1 cellular context compared by ENCODE assay signal in genomic region chr5:149376711-149377447, GRCh38.
TF ChIP-seq lines count a peak whose summit lies in the region.

No MANE protein-coding gene starts in this region.

TF ChIP-seq in HepG2, 621 proteins besides CTCF, POLR2A, EP300 and RAD21:
- TF ChIP-seq ZMYM3 (CRISPR knock-in tag; IDR thresholded peaks at IDR 0.05), result peak; percentile 51; the same call in 1 of the 2 replicates
- no peak for TF ChIP-seq IRF9 (CRISPR knock-in tag; IDR thresholded peaks at IDR 0.05; ENCODE audit: borderline replicate concordance)
